In genomic region chr1:117753652-117754051, GRCh38 we compare ENCODE assay signal across 9 cellular contexts.
DNase-seq lines count a peak whose midpoint lies in the region; ATAC-seq, FAIRE-seq and TF ChIP-seq lines count a peak whose summit lies in the region.
"Had no signal": no experiment of that assay in that cellular context is flagged by ENCODE, and none has a peak within 500 bp of the region (broad histone marks: within the 10 kb centered on the region; RNA-seq: fewer than 3 reads in every experiment).

No MANE protein-coding gene starts in this region.

- DNase-seq in DND-41 = no peak
- peak; percentile 55 for DNase-seq in NB4 (ENCODE audit: low read depth)
- no peak for DNase-seq in colonic mucosa
- DNase-seq in osteoblast (ENCODE audit: insufficient read length, low spot score, missing footprints) = peak; percentile 83
- DNase-seq in chondrocyte (ENCODE audit: low spot score) = no peak
- no peak for DNase-seq in GM12891 (ENCODE audit: insufficient read length, low spot score)
- DNase-seq in HAP-1 (ENCODE audit: low spot score in 2 of 2) = no peak
- no peak for DNase-seq in HT-29 (ENCODE audit: low spot score)

- no peaks in the 10 kb centered on the region for H3K9me3 Mint-ChIP-seq in chondrocyte (ENCODE audit: low read depth)

- H3K36me3 Mint-ChIP-seq in chondrocyte (ENCODE audit: low read depth) = no peaks in the 10 kb centered on the region

- H4K20me1 ChIP-seq in DND-41 (ENCODE audit: insufficient read depth, low read length) (no peaks in the 10 kb centered on the region), osteoblast (ENCODE audit: insufficient read depth, low read length) (no peaks in the 10 kb centered on the region)

- TF ChIP-seq CTCF in DND-41 (IDR thresholded peaks at IDR 0.05; ENCODE audit: borderline replicate concordance, extremely low read depth, low read length, poor library complexity, severe bottlenecking) = no peak
- no peak for TF ChIP-seq CTCF in NB4 (IDR thresholded peaks at IDR 0.05; ENCODE audit: low read depth, low read length)
- TF ChIP-seq CTCF in colonic mucosa (IDR thresholded peaks at IDR 0.05) = no peak
- TF ChIP-seq CTCF in osteoblast (IDR thresholded peaks at IDR 0.05; ENCODE audit: extremely low read depth, low read depth, low read length) = no peak
- no peak for TF ChIP-seq CTCF in chondrocyte (IDR thresholded peaks at IDR 0.05)

- no peaks in the 10 kb centered on the region for H3K9me3 ChIP-seq in DND-41 (ENCODE audit: insufficient read depth, low read length, severe bottlenecking)
- H3K9me3 ChIP-seq in colonic mucosa = no peaks in the 10 kb centered on the region
- H3K9me3 ChIP-seq in osteoblast (ENCODE audit: low read depth, low read length) = no peaks in the 10 kb centered on the region
- no peaks in the 10 kb centered on the region for H3K9me3 ChIP-seq in HAP-1

- H3K9ac ChIP-seq in DND-41 (ENCODE audit: low read depth, low read length) = no peak overlapping the region
- no peak overlapping the region for H3K9ac ChIP-seq in colonic mucosa (ENCODE audit: low read depth in 2 of 2, low read length in 2 of 2)

- H3K27me3 ChIP-seq in DND-41 (ENCODE audit: insufficient read depth, low read length, poor library complexity) (no peaks in the 10 kb centered on the region), colonic mucosa (no peaks in the 10 kb centered on the region), osteoblast (ENCODE audit: insufficient read depth, low read length) (no peaks in the 10 kb centered on the region), HAP-1 (ENCODE audit: low read depth) (peaks cover 7% of the 10 kb centered on the region)

- H3K27me3 Mint-ChIP-seq in chondrocyte (ENCODE audit: low read depth) = peaks cover 14% of the 10 kb centered on the region

- ATAC-seq in DND-41 (ENCODE audit: insufficient read depth, low read depth) = 0 out of 3 replicates have a peak, but pooled peaks have one; percentile 3

- in situ Hi-C loops in HAP-1 (cut with MboI; ENCODE audit: low sequenced_read_pairs) = loop anchor here (10.0 kb wide), 1 partner anchor 229 kb away; no protein-coding TSS in a partner anchor

- H2AFZ ChIP-seq in DND-41 (ENCODE audit: low read depth, low read length) (no peak overlapping the region), osteoblast (ENCODE audit: low read length) (no peak overlapping the region)

- no peak overlapping the region for H3K4me3 ChIP-seq in DND-41 (ENCODE audit: low read depth in 1 of 2, low read length in 2 of 2)
- no peak overlapping the region for H3K4me3 ChIP-seq in NB4 (ENCODE audit: low read depth, low read length)
- H3K4me3 ChIP-seq in colonic mucosa = no peak overlapping the region
- peak overlapping the region; percentile 41 for H3K4me3 ChIP-seq in osteoblast (ENCODE audit: insufficient read depth, low read length)
- no peak overlapping the region for H3K4me3 ChIP-seq in HAP-1

- intact Hi-C loops in colonic mucosa (cut with DNase I) = loop anchor here (2.0 to 10.0 kb wide), 3 partner anchors 66 to 219 kb away; no protein-coding TSS in a partner anchor

- H3K4me2 ChIP-seq in DND-41 (ENCODE audit: insufficient read depth, low read length) (peak overlapping the region; percentile 13; the same call in 1 of the 2 replicates), osteoblast (ENCODE audit: insufficient read depth, low read length) (peak overlapping the region; percentile 73)

- H3K27ac Mint-ChIP-seq in chondrocyte (ENCODE audit: unreplicated experiment) = no peak overlapping the region

- H3K4me1 ChIP-seq in DND-41 (ENCODE audit: insufficient read depth, low read length) (peaks cover 12% of the 10 kb centered on the region), colonic mucosa (no peaks in the 10 kb centered on the region), osteoblast (ENCODE audit: insufficient read depth, low read length) (peaks cover 11% of the 10 kb centered on the region), HAP-1 (no peaks in the 10 kb centered on the region; the same call in 1 of the 2 replicates)

- TF ChIP-seq POLR2A in NB4 (IDR thresholded peaks at IDR 0.05; ENCODE audit: extremely low read depth, insufficient read length) (no peak), GM12891 (IDR thresholded peaks at IDR 0.05; ENCODE audit: low read depth, low read length) (no peak)

- no peak for FAIRE-seq in GM12891 (lab: Jason Lieb, UNC)
- FAIRE-seq: endometrium had no signal

- H3K36me3 ChIP-seq in DND-41 (ENCODE audit: insufficient read depth, low read length) (no peaks in the 10 kb centered on the region), colonic mucosa (no peaks in the 10 kb centered on the region), osteoblast (ENCODE audit: insufficient read depth, low read length) (no peaks in the 10 kb centered on the region), HAP-1 (replicated peaks) (no peaks in the 10 kb centered on the region)

- H3K79me2 ChIP-seq in DND-41 (ENCODE audit: insufficient read depth, low read length) (no peaks in the 10 kb centered on the region), osteoblast (ENCODE audit: insufficient read depth, low read length) (no peaks in the 10 kb centered on the region)

- H3K4me1 Mint-ChIP-seq in chondrocyte (ENCODE audit: low read depth) = peaks cover 15% of the 10 kb centered on the region

- no peak overlapping the region for H3K27ac ChIP-seq in DND-41 (ENCODE audit: low read length)
- H3K27ac ChIP-seq in colonic mucosa = peak overlapping the region; percentile 45
- no peak overlapping the region for H3K27ac ChIP-seq in osteoblast (ENCODE audit: low read depth, low read length)

- no peak overlapping the region for H3K4me3 Mint-ChIP-seq in chondrocyte (ENCODE audit: unreplicated experiment)

TF ChIP-seq in GM12891, 5 proteins besides CTCF, POLR2A, EP300 and RAD21:
- TF ChIP-seq POU2F2 (IDR thresholded peaks at IDR 0.05; ENCODE audit: low read depth, low read length) (no peak), PAX5 (IDR thresholded peaks at IDR 0.05; ENCODE audit: insufficient read depth, low read length, severe bottlenecking) (no peak), POLR2AphosphoS5 (IDR thresholded peaks at IDR 0.05; ENCODE audit: low read depth, low read length) (no peak), TAF1 (IDR thresholded peaks at IDR 0.05; ENCODE audit: low read depth, low read length) (no peak), SPI1 (IDR thresholded peaks at IDR 0.05; ENCODE audit: low read depth, low read length) (no peak)

Comparison
In these comparisons a context has a peak if more than half of its experiments do, and no peak if none do; other contexts are left out.
1. DNase-seq: peak in NB4 (single experiment) and osteoblast (single experiment); none in DND-41 (single experiment), colonic mucosa (single experiment), chondrocyte (single experiment), GM12891 (single experiment), HAP-1 (0 of 2) and HT-29 (single experiment).